In the genomic region with DNA sequence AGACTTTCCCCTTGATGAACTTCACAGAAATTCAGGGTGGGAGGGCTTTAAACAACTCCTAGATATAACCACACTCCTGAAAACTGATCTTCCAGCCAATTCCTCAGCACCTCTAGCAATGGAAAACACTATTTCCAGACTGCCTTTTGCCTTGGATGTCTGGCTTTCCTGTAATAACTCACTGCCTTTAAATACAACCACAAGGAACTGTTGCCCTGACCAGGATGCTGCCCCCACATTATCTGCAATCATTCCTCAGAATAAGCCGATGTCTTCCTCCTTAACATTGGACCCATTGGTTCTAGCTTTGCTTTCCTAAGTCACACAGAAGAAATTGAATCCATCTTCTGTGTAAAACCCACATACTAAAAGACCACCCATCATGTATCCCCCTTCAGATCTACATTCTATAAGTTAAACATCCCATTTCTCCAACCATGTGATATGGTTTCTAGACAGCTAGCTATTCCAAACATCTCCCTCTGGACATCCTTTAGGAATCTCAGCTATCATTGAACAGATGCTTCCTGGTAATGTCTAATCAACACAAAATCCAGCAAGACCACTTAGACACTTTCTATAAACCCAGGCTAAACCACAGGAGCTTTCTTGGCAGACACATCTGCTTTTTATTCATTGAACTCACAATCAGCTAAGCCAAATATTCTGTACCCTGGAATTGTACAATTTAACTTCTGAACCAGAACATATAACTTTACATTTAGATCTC, we compare ENCODE assay signal across 13 cellular contexts.
"Had no signal": no experiment of that assay in that cellular context is flagged by ENCODE, and none has a peak within 500 bp of the region (broad histone marks: within the 10 kb centered on the region; RNA-seq: fewer than 3 reads in every experiment).

No MANE protein-coding gene starts in this region.

- H3K4me1 ChIP-seq: transverse colon had no signal

- H3K27ac ChIP-seq: transverse colon had no signal

- H3K9me3 ChIP-seq: transverse colon had no signal

- FAIRE-seq: bronchial epithelial cell had no signal

- H3K4me3 Mint-ChIP-seq: activated CD4-positive, alpha-beta T cell treated with anti-CD3 and anti-CD28 coated beads, Interleukin-2, amount 10 ng/mL, durations not matched to agents 24 days and 14 days; activated naive CD4-positive, alpha-beta T cell treated with anti-CD3 and anti-CD28 coated beads, Interleukin-2, amount 10 ng/mL, durations not matched to agents 7 days and 5 days; endodermal cell; natural killer cell; stimulated activated naive B cell treated with anti-CD40 and anti-IgM and Interleukin-4, amounts not matched to agents 10 μg/mL and 1 μg/mL and 100 μg/mL, for 72 hours; WTC11 had no signal

- ATAC-seq: natural killer cell; right cardiac atrium; stimulated activated naive B cell treated with anti-CD40 and anti-IgM and Interleukin-4, amounts not matched to agents 10 μg/mL and 1 μg/mL and 100 μg/mL, for 72 hours; WTC11 had no signal

- H3K4me3 ChIP-seq: transverse colon had no signal

- H3K27me3 ChIP-seq: transverse colon had no signal

- H3K36me3 ChIP-seq: transverse colon had no signal

- H3K4me1 Mint-ChIP-seq: activated CD4-positive, alpha-beta T cell treated with anti-CD3 and anti-CD28 coated beads, Interleukin-2, amount 10 ng/mL, durations not matched to agents 24 days and 14 days; activated naive CD4-positive, alpha-beta T cell treated with anti-CD3 and anti-CD28 coated beads, Interleukin-2, amount 10 ng/mL, durations not matched to agents 7 days and 5 days; endodermal cell; natural killer cell; stimulated activated naive B cell treated with anti-CD40 and anti-IgM and Interleukin-4, amounts not matched to agents 10 μg/mL and 1 μg/mL and 100 μg/mL, for 72 hours; WTC11 had no signal

- H3K27ac Mint-ChIP-seq: activated CD4-positive, alpha-beta T cell treated with anti-CD3 and anti-CD28 coated beads, Interleukin-2, amount 10 ng/mL, durations not matched to agents 24 days and 14 days; activated naive CD4-positive, alpha-beta T cell treated with anti-CD3 and anti-CD28 coated beads, Interleukin-2, amount 10 ng/mL, durations not matched to agents 7 days and 5 days; endodermal cell; natural killer cell; stimulated activated naive B cell treated with anti-CD40 and anti-IgM and Interleukin-4, amounts not matched to agents 10 μg/mL and 1 μg/mL and 100 μg/mL, for 72 hours; WTC11 had no signal

- DNase-seq: activated CD4-positive, alpha-beta T cell treated with anti-CD3 and anti-CD28 coated beads, Interleukin-2, amount 10 ng/mL, durations not matched to agents 24 days and 14 days; activated naive CD4-positive, alpha-beta T cell treated with anti-CD3 and anti-CD28 coated beads, Interleukin-2, amount 10 ng/mL, durations not matched to agents 7 days and 5 days; amniotic stem cell; endodermal cell; erythroblast; natural killer cell; nucleus accumbens; right cardiac atrium; stimulated activated CD4-positive, alpha-beta T cell treated with anti-CD3 and anti-CD28 coated beads, Interleukin-2, amount 100 ng/mL, for 24 hours; stimulated activated naive B cell treated with anti-CD40 and anti-IgM and Interleukin-4, amounts not matched to agents 10 μg/mL and 1 μg/mL and 100 μg/mL, for 72 hours; transverse colon had no signal

- H3K9me3 Mint-ChIP-seq: activated CD4-positive, alpha-beta T cell treated with anti-CD3 and anti-CD28 coated beads, Interleukin-2, amount 10 ng/mL, durations not matched to agents 24 days and 14 days; activated naive CD4-positive, alpha-beta T cell treated with anti-CD3 and anti-CD28 coated beads, Interleukin-2, amount 10 ng/mL, durations not matched to agents 7 days and 5 days; endodermal cell; natural killer cell; stimulated activated naive B cell treated with anti-CD40 and anti-IgM and Interleukin-4, amounts not matched to agents 10 μg/mL and 1 μg/mL and 100 μg/mL, for 72 hours; WTC11 had no signal

- H3K36me3 Mint-ChIP-seq: activated naive CD4-positive, alpha-beta T cell treated with anti-CD3 and anti-CD28 coated beads, Interleukin-2, amount 10 ng/mL, durations not matched to agents 7 days and 5 days; natural killer cell; stimulated activated naive B cell treated with anti-CD40 and anti-IgM and Interleukin-4, amounts not matched to agents 10 μg/mL and 1 μg/mL and 100 μg/mL, for 72 hours; WTC11 had no signal
